In the genomic region with DNA sequence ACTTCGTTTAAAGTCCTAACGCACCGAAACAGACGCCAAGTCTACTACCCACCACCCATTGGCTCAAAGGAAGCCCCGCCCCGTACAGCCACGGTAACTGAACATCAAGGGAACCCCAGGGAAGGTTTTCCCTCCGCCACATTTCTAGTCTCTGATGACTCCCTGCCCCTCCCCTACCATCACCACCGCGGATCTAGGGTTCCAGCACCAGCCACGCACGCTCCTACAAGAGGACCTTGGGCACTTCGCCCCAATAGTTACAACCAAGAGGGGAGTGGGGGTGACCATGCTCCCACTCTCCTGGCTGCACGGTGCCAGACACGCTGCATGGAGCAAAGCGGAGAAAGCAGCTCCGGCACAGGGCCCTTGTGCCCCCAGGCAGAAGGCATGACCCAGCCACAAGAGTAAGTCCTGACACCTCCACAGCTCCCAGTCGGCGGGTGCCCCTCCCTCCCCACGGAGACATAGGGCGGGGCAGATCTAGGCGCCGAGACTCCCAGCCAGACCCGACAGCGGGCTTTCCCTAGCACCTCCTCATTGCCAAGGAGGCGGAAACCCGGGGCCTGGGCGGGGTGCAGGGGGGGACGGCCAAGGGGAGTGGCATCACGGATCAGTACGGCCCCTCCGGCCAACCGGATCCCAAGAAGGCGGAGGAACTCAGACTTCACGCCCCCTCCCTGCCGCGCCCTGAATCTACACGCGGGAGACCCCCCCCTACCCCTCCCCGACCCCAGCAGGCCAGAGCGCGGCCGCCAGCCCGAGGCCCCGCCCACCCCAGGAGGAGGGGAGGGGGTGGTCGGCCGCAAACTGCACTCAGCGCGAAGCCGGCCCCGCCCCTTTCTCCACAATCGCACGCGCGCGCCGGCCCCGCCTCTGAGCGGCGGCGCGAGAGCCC, we compare ENCODE assay signal across 1 cellular context.
TF ChIP-seq lines count a peak whose summit lies in the region.

No MANE protein-coding gene starts in this region.

TF ChIP-seq in HepG2, 621 proteins besides CTCF, POLR2A, EP300 and RAD21 (continued from another document and continues in another):
- TF ChIP-seq, protein P1, sequence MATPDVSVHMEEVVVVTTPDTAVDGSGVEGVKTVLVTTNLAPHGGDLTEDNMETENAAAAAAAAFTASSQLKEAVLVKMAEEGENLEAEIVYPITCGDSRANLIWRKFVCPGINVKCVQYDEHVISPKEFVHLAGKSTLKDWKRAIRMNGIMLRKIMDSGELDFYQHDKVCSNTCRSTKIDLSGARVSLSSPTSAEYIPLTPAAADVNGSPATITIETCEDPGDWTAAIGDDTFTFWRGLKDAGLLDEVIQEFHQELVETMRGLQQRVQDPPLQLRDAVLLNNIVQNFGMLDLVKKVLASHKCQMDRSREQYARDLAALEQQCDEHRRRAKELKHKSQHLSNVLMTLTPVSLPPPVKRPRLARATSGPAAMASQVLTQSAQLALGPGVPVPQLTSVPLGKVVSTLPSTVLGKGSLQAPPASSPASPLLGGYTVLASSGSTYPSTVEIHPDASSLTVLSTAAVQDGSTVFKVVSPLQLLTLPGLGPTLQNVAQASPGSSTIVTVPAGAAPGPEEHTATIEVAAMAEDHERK (CRISPR knock-in tag; IDR thresholded peaks at IDR 0.05; ENCODE audit: low read depth) = no peak
- TF ChIP-seq ZSCAN12 (CRISPR knock-in tag; IDR thresholded peaks at IDR 0.05) (no peak), KAT2B (IDR thresholded peaks at IDR 0.05; ENCODE audit: borderline replicate concordance, low read depth, low read length) (no peak), NFE2L1 (CRISPR knock-in tag; IDR thresholded peaks at IDR 0.05; ENCODE audit: borderline replicate concordance) (no peak), TCF7 (IDR thresholded peaks at IDR 0.05; ENCODE audit: low read depth) (no peak), RCOR2 (CRISPR knock-in tag; IDR thresholded peaks at IDR 0.05) (no peak), SSRP1 (CRISPR knock-in tag; IDR thresholded peaks at IDR 0.05) (0 out of 2 replicates have a peak, but pooled peaks have one; percentile 61), PHB2 (IDR thresholded peaks at IDR 0.05; ENCODE audit: partially characterized antibody) (no peak), ZNF614 (CRISPR knock-in tag; IDR thresholded peaks at IDR 0.05; ENCODE audit: borderline replicate concordance) (no peak), CBX5 (CRISPR knock-in tag; IDR thresholded peaks at IDR 0.05; ENCODE audit: borderline replicate concordance) (peak; percentile 81; the same call in 1 of the 2 replicates), TAF15 (IDR thresholded peaks at IDR 0.05; ENCODE audit: low read depth, low read length, poor library complexity, severe bottlenecking) (no peak), ZNF468 (CRISPR knock-in tag; IDR thresholded peaks at IDR 0.05) (0 out of 2 replicates have a peak, but pooled peaks have one; percentile 59), MXI1 (IDR thresholded peaks at IDR 0.05; ENCODE audit: borderline replicate concordance, low read depth, low read length) (peak; percentile 57; the same call in 1 of the 3 replicates), RFX3 (CRISPR knock-in tag; IDR thresholded peaks at IDR 0.05) (no peak), EHMT2 (IDR thresholded peaks at IDR 0.05; ENCODE audit: borderline replicate concordance, low read depth, low read length) (no peak), ZNF678 (CRISPR knock-in tag; IDR thresholded peaks at IDR 0.05) (no peak), ZBTB20 (CRISPR knock-in tag; IDR thresholded peaks at IDR 0.05; ENCODE audit: borderline replicate concordance, low read depth) (no peak; the same call in 1 of the 2 replicates), SNAI1 (CRISPR knock-in tag; IDR thresholded peaks at IDR 0.05; ENCODE audit: borderline replicate concordance) (no peak; the same call in 1 of the 2 replicates), AKAP8 (CRISPR knock-in tag; IDR thresholded peaks at IDR 0.05) (peak; percentile 88), ZNF549 (CRISPR knock-in tag; IDR thresholded peaks at IDR 0.05) (no peak), ZNF232 (CRISPR knock-in tag; IDR thresholded peaks at IDR 0.05; ENCODE audit: borderline replicate concordance) (no peak), ZNF350 (CRISPR knock-in tag; IDR thresholded peaks at IDR 0.05; ENCODE audit: borderline replicate concordance, low read depth) (peak; percentile 82; the same call in 1 of the 2 replicates), ZNF781 (CRISPR knock-in tag; IDR thresholded peaks at IDR 0.05; ENCODE audit: borderline replicate concordance, not compliant biosample characterization) (no peak), SP2 (CRISPR knock-in tag; IDR thresholded peaks at IDR 0.05) (peak; percentile 50; the same call in 1 of the 2 replicates)
- TF ChIP-seq, protein P2, sequence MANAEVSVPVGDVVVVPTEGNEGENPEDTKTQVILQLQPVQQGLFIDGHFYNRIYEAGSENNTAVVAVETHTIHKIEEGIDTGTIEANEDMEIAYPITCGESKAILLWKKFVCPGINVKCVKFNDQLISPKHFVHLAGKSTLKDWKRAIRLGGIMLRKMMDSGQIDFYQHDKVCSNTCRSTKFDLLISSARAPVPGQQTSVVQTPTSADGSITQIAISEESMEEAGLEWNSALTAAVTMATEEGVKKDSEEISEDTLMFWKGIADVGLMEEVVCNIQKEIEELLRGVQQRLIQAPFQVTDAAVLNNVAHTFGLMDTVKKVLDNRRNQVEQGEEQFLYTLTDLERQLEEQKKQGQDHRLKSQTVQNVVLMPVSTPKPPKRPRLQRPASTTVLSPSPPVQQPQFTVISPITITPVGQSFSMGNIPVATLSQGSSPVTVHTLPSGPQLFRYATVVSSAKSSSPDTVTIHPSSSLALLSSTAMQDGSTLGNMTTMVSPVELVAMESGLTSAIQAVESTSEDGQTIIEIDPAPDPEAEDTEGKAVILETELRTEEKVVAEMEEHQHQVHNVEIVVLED (CRISPR knock-in tag; IDR thresholded peaks at IDR 0.05; ENCODE audit: borderline replicate concordance) = 0 out of 2 replicates have a peak, but pooled peaks have one; percentile 29
- TF ChIP-seq, protein P3, sequence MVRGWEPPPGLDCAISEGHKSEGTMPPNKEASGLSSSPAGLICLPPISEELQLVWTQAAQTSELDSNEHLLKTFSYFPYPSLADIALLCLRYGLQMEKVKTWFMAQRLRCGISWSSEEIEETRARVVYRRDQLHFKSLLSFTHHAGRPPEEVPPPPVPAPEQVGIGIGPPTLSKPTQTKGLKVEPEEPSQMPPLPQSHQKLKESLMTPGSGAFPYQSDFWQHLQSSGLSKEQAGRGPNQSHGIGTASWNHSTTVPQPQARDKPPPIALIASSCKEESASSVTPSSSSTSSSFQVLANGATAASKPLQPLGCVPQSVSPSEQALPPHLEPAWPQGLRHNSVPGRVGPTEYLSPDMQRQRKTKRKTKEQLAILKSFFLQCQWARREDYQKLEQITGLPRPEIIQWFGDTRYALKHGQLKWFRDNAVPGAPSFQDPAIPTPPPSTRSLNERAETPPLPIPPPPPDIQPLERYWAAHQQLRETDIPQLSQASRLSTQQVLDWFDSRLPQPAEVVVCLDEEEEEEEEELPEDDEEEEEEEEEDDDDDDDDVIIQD (CRISPR knock-in tag; IDR thresholded peaks at IDR 0.05; ENCODE audit: low read depth) = no peak; the same call in 1 of the 2 replicates
- TF ChIP-seq, protein P4, sequence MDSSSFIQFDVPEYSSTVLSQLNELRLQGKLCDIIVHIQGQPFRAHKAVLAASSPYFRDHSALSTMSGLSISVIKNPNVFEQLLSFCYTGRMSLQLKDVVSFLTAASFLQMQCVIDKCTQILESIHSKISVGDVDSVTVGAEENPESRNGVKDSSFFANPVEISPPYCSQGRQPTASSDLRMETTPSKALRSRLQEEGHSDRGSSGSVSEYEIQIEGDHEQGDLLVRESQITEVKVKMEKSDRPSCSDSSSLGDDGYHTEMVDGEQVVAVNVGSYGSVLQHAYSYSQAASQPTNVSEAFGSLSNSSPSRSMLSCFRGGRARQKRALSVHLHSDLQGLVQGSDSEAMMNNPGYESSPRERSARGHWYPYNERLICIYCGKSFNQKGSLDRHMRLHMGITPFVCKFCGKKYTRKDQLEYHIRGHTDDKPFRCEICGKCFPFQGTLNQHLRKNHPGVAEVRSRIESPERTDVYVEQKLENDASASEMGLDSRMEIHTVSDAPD (CRISPR knock-in tag; IDR thresholded peaks at IDR 0.05) = 0 out of 2 replicates have a peak, but pooled peaks have one; percentile 49
- TF ChIP-seq, protein P5, sequence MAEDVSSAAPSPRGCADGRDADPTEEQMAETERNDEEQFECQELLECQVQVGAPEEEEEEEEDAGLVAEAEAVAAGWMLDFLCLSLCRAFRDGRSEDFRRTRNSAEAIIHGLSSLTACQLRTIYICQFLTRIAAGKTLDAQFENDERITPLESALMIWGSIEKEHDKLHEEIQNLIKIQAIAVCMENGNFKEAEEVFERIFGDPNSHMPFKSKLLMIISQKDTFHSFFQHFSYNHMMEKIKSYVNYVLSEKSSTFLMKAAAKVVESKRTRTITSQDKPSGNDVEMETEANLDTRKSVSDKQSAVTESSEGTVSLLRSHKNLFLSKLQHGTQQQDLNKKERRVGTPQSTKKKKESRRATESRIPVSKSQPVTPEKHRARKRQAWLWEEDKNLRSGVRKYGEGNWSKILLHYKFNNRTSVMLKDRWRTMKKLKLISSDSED (CRISPR knock-in tag; IDR thresholded peaks at IDR 0.05) = no peak
- TF ChIP-seq, protein P6, sequence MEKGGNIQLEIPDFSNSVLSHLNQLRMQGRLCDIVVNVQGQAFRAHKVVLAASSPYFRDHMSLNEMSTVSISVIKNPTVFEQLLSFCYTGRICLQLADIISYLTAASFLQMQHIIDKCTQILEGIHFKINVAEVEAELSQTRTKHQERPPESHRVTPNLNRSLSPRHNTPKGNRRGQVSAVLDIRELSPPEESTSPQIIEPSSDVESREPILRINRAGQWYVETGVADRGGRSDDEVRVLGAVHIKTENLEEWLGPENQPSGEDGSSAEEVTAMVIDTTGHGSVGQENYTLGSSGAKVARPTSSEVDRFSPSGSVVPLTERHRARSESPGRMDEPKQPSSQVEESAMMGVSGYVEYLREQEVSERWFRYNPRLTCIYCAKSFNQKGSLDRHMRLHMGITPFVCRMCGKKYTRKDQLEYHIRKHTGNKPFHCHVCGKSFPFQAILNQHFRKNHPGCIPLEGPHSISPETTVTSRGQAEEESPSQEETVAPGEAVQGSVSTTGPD (CRISPR knock-in tag; IDR thresholded peaks at IDR 0.05) = no peak
- TF ChIP-seq, protein P7, sequence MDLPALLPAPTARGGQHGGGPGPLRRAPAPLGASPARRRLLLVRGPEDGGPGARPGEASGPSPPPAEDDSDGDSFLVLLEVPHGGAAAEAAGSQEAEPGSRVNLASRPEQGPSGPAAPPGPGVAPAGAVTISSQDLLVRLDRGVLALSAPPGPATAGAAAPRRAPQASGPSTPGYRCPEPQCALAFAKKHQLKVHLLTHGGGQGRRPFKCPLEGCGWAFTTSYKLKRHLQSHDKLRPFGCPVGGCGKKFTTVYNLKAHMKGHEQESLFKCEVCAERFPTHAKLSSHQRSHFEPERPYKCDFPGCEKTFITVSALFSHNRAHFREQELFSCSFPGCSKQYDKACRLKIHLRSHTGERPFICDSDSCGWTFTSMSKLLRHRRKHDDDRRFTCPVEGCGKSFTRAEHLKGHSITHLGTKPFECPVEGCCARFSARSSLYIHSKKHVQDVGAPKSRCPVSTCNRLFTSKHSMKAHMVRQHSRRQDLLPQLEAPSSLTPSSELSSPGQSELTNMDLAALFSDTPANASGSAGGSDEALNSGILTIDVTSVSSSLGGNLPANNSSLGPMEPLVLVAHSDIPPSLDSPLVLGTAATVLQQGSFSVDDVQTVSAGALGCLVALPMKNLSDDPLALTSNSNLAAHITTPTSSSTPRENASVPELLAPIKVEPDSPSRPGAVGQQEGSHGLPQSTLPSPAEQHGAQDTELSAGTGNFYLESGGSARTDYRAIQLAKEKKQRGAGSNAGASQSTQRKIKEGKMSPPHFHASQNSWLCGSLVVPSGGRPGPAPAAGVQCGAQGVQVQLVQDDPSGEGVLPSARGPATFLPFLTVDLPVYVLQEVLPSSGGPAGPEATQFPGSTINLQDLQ (CRISPR knock-in tag; IDR thresholded peaks at IDR 0.05) = peak; percentile 91
- TF ChIP-seq, protein P8, sequence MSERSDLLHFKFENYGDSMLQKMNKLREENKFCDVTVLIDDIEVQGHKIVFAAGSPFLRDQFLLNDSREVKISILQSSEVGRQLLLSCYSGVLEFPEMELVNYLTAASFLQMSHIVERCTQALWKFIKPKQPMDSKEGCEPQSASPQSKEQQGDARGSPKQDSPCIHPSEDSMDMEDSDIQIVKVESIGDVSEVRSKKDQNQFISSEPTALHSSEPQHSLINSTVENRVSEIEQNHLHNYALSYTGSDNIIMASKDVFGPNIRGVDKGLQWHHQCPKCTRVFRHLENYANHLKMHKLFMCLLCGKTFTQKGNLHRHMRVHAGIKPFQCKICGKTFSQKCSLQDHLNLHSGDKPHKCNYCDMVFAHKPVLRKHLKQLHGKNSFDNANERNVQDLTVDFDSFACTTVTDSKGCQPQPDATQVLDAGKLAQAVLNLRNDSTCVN (CRISPR knock-in tag; IDR thresholded peaks at IDR 0.05; ENCODE audit: borderline replicate concordance) = no peak
- TF ChIP-seq, protein P9, sequence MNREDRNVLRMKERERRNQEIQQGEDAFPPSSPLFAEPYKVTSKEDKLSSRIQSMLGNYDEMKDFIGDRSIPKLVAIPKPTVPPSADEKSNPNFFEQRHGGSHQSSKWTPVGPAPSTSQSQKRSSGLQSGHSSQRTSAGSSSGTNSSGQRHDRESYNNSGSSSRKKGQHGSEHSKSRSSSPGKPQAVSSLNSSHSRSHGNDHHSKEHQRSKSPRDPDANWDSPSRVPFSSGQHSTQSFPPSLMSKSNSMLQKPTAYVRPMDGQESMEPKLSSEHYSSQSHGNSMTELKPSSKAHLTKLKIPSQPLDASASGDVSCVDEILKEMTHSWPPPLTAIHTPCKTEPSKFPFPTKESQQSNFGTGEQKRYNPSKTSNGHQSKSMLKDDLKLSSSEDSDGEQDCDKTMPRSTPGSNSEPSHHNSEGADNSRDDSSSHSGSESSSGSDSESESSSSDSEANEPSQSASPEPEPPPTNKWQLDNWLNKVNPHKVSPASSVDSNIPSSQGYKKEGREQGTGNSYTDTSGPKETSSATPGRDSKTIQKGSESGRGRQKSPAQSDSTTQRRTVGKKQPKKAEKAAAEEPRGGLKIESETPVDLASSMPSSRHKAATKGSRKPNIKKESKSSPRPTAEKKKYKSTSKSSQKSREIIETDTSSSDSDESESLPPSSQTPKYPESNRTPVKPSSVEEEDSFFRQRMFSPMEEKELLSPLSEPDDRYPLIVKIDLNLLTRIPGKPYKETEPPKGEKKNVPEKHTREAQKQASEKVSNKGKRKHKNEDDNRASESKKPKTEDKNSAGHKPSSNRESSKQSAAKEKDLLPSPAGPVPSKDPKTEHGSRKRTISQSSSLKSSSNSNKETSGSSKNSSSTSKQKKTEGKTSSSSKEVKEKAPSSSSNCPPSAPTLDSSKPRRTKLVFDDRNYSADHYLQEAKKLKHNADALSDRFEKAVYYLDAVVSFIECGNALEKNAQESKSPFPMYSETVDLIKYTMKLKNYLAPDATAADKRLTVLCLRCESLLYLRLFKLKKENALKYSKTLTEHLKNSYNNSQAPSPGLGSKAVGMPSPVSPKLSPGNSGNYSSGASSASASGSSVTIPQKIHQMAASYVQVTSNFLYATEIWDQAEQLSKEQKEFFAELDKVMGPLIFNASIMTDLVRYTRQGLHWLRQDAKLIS (CRISPR knock-in tag; IDR thresholded peaks at IDR 0.05) = no peak
- TF ChIP-seq, protein P10, sequence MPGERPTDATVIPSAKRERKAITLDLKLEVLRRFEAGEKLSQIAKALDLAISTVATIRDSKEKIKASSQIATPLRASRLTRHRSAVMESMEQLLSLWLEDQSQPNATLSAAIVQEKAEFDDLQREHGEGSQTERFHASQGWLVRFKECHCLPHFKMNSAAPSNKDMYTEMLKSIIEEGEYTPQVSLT (CRISPR knock-in tag; IDR thresholded peaks at IDR 0.05; ENCODE audit: borderline replicate concordance, low read depth) = no peak
- TF ChIP-seq, protein P11, sequence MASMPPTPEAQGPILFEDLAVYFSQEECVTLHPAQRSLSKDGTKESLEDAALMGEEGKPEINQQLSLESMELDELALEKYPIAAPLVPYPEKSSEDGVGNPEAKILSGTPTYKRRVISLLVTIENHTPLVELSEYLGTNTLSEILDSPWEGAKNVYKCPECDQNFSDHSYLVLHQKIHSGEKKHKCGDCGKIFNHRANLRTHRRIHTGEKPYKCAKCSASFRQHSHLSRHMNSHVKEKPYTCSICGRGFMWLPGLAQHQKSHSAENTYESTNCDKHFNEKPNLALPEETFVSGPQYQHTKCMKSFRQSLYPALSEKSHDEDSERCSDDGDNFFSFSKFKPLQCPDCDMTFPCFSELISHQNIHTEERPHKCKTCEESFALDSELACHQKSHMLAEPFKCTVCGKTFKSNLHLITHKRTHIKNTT (CRISPR knock-in tag; IDR thresholded peaks at IDR 0.05) = no peak
